31 cellular contexts compared by ENCODE assay signal in genomic region chr16:9056061-9056460, GRCh38.
"Had no signal": no experiment of that assay in that cellular context is flagged by ENCODE, and none has a peak within 500 bp of the region (broad histone marks: within the 10 kb centered on the region; RNA-seq: fewer than 3 reads in every experiment).

No MANE protein-coding gene starts in this region.

- DNase-seq: activated CD4-positive, alpha-beta memory T cell treated with anti-CD3 and anti-CD28 coated beads, Interleukin-2, amount 10 ng/mL, durations not matched to agents 7 days and 5 days; activated CD4-positive, alpha-beta T cell treated with anti-CD3 and anti-CD28 coated beads for 1 hour; activated CD4-positive, alpha-beta T cell treated with anti-CD3 and anti-CD28 coated beads for 48 hours; activated CD4-positive, CD25-positive, alpha-beta regulatory T cell; activated CD8-positive, alpha-beta memory T cell treated with anti-CD3 and anti-CD28 coated beads for 24 hours; activated CD8-positive, alpha-beta memory T cell treated with anti-CD3 and anti-CD28 coated beads, Interleukin-2, amount 10 ng/mL, durations not matched to agents 7 days and 5 days; activated CD8-positive, alpha-beta memory T cell treated with anti-CD3 and anti-CD28 coated beads, Interleukin-2, amount 50 U/mL, for 48 hours; activated effector memory CD4-positive, alpha-beta T cell treated with Interleukin-2 at 50 U/mL for 16 hours; activated naive CD4-positive, alpha-beta T cell treated with anti-CD3 and anti-CD28 coated beads, Interleukin-2, amount 10 ng/mL, durations not matched to agents 7 days and 5 days; activated naive CD8-positive, alpha-beta T cell treated with anti-CD3 and anti-CD28 coated beads, Interleukin-2, amount 50 U/mL, for 24 hours; activated T-cell treated with anti-CD3 and anti-CD28 coated beads, Interleukin-2, amount 50 U/mL, for 48 hours; anterior cingulate cortex; caudate nucleus; cerebellar nuclear complex; MG63; NCI-H1092; NCI-H1436 treated with DMSO at 0.1 percent for 48 hours; NCI-H1694 treated with DMSO at 0.1 percent for 48 hours; NCI-H2029; NCI-H2171; NCI-H510A; NCI-H526; NCI-H748 treated with DMSO at 0.1 percent for 48 hours; NK-92 treated with Interleukin-12 subunit alpha and Interleukin-12 subunit beta, amount 100 ng/mL, for 24 hours; PC-9; SIG-M5; T1000; WERI-Rb-1 had no signal

- H3K27ac Mint-ChIP-seq: activated CD4-positive, alpha-beta memory T cell treated with anti-CD3 and anti-CD28 coated beads, Interleukin-2, amount 10 ng/mL, durations not matched to agents 7 days and 5 days; activated CD8-positive, alpha-beta memory T cell treated with anti-CD3 and anti-CD28 coated beads, Interleukin-2, amount 10 ng/mL, durations not matched to agents 7 days and 5 days; activated naive CD4-positive, alpha-beta T cell treated with anti-CD3 and anti-CD28 coated beads, Interleukin-2, amount 10 ng/mL, durations not matched to agents 7 days and 5 days; activated naive CD8-positive, alpha-beta T cell; activated naive CD8-positive, alpha-beta T cell treated with anti-CD3 and anti-CD28 coated beads, Interleukin-2, amount 50 U/mL, for 24 hours; brain had no signal

- H3K36me3 Mint-ChIP-seq: activated CD8-positive, alpha-beta memory T cell treated with anti-CD3 and anti-CD28 coated beads, Interleukin-2, amount 10 ng/mL, durations not matched to agents 7 days and 5 days; activated naive CD4-positive, alpha-beta T cell treated with anti-CD3 and anti-CD28 coated beads, Interleukin-2, amount 10 ng/mL, durations not matched to agents 7 days and 5 days; activated naive CD8-positive, alpha-beta T cell; brain had no signal

- H3K4me3 Mint-ChIP-seq: activated CD4-positive, alpha-beta memory T cell treated with anti-CD3 and anti-CD28 coated beads, Interleukin-2, amount 10 ng/mL, durations not matched to agents 7 days and 5 days; activated CD8-positive, alpha-beta memory T cell treated with anti-CD3 and anti-CD28 coated beads, Interleukin-2, amount 10 ng/mL, durations not matched to agents 7 days and 5 days; activated naive CD4-positive, alpha-beta T cell treated with anti-CD3 and anti-CD28 coated beads, Interleukin-2, amount 10 ng/mL, durations not matched to agents 7 days and 5 days; activated naive CD8-positive, alpha-beta T cell; activated naive CD8-positive, alpha-beta T cell treated with anti-CD3 and anti-CD28 coated beads, Interleukin-2, amount 50 U/mL, for 24 hours; brain had no signal

- H3K27ac ChIP-seq: PC-9, RWPE1, WERI-Rb-1 had no signal

- H2AFZ ChIP-seq: PC-9 had no signal

- H3K4me2 ChIP-seq: PC-9 had no signal

- H3K4me3 ChIP-seq: MG63, PC-9 had no signal

- H3K36me3 ChIP-seq: MG63, WERI-Rb-1 had no signal

- H3K9me3 ChIP-seq: MG63 had no signal

- H3K9me3 Mint-ChIP-seq: activated CD4-positive, alpha-beta memory T cell treated with anti-CD3 and anti-CD28 coated beads, Interleukin-2, amount 10 ng/mL, durations not matched to agents 7 days and 5 days; activated naive CD4-positive, alpha-beta T cell treated with anti-CD3 and anti-CD28 coated beads, Interleukin-2, amount 10 ng/mL, durations not matched to agents 7 days and 5 days; activated naive CD8-positive, alpha-beta T cell treated with anti-CD3 and anti-CD28 coated beads, Interleukin-2, amount 50 U/mL, for 24 hours had no signal

- H3K27me3 ChIP-seq: MG63 had no signal

- H3K27me3 Mint-ChIP-seq: activated CD4-positive, alpha-beta memory T cell treated with anti-CD3 and anti-CD28 coated beads, Interleukin-2, amount 10 ng/mL, durations not matched to agents 7 days and 5 days; activated naive CD8-positive, alpha-beta T cell had no signal
